9 cellular contexts compared by ENCODE assay signal in genomic region chr14:23631702-23632460, GRCh38. TPM values are rescaled to one million over a fixed set of nuclear protein-coding genes. Genes with fewer than 3 reads are reported as not detected.
DNase-seq lines count a peak whose midpoint lies in the region; ATAC-seq, FAIRE-seq and TF ChIP-seq lines count a peak whose summit lies in the region.
"Had no signal": no experiment of that assay in that cellular context is flagged by ENCODE, and none has a peak within 500 bp of the region (broad histone marks: within the 10 kb centered on the region; RNA-seq: fewer than 3 reads in every experiment).

No MANE protein-coding gene starts in this region.

- H3K4me3 Mint-ChIP-seq in WTC11: no peak overlapping the region

- H3K27me3 ChIP-seq in bronchial epithelial cell (ENCODE audit: control insufficient read depth, insufficient read depth, low read length): no peaks in the 10 kb centered on the region

- FAIRE-seq in bronchial epithelial cell (lab: Jason Lieb, UNC) (peak; percentile 72), islet of Langerhans (lab: Jason Lieb, UNC) (peak; percentile 76)

- ATAC-seq in HG02588 (IDR thresholded peaks at IDR 0.05; ENCODE audit: unreplicated experiment) (peak; percentile 65), WTC11 (peak; percentile 86), GM21737 (IDR thresholded peaks at IDR 0.05; ENCODE audit: unreplicated experiment) (no peak)

- peaks cover 32% of the 10 kb centered on the region for H3K9me3 Mint-ChIP-seq in WTC11

- peak; percentile 68 for DNase-seq in EL
- DNase-seq in NCI-H2107 treated with DMSO at 0.1 percent for 48 hours (lab: John Stamatoyannopoulos, UW; ENCODE audit: unreplicated experiment): peak; percentile 65
- DNase-seq in WTC11 (ENCODE audit: low spot score): peak; percentile 90
- peak; percentile 94 for DNase-seq in bronchial epithelial cell (ENCODE audit: low read depth)
- DNase-seq in stimulated activated CD4-positive, alpha-beta T cell treated with anti-CD3 and anti-CD28 coated beads, Interleukin-12 subunit alpha, Interleukin-12 subunit beta, amount 100 ng/mL, for 4 hours: peak; percentile 68

- H3K4me3 ChIP-seq in bronchial epithelial cell (ENCODE audit: low read depth, low read length): no peak overlapping the region

- H3K36me3 Mint-ChIP-seq in WTC11: peaks cover 9% of the 10 kb centered on the region

- H3K27me3 Mint-ChIP-seq in WTC11 (ENCODE audit: low read depth): peaks cover 3% of the 10 kb centered on the region

- H3K4me1 Mint-ChIP-seq in WTC11: peaks cover 19% of the 10 kb centered on the region

- no peaks in the 10 kb centered on the region for H3K36me3 ChIP-seq in bronchial epithelial cell (ENCODE audit: control insufficient read depth, insufficient read depth, low read length)

- CTCF ChIA-PET in WTC11 (lab: Charles Lee): interaction anchor here (0.6 to 5.2 kb wide), 99 partner anchors 9 to 1205 kb away, joined by 3 to 177 read pairs (median 6); partner anchors contain the start of genes AP1G2, CARMIL3, DHRS4 and DHRS4L2

- POLR2A ChIA-PET in WTC11 (lab: Charles Lee): interaction anchor here (0.5 to 1.6 kb wide), 5 partner anchors 34 to 279 kb away, joined by 3 to 5 read pairs (median 3); partner anchors contain the start of gene JPH4

- TF ChIP-seq CTCF in WTC11 (IDR thresholded peaks at IDR 0.05) (peak; percentile 96), bronchial epithelial cell (IDR thresholded peaks at IDR 0.05; ENCODE audit: insufficient read depth, low read length, severe bottlenecking) (peak; percentile 99)

- H3K27ac Mint-ChIP-seq in WTC11: no peak overlapping the region

TF ChIP-seq in WTC11, 78 proteins besides CTCF, POLR2A, EP300 and RAD21:
- TF ChIP-seq STAT6 (CRISPR knock-in tag; conservative IDR thresholded peaks at IDR 0.05; ENCODE audit: low read depth): no peak
- TF ChIP-seq ETV6 (CRISPR knock-in tag; IDR thresholded peaks at IDR 0.05): no peak
- TF ChIP-seq TEAD4 (CRISPR knock-in tag; IDR thresholded peaks at IDR 0.05): no peak
- TF ChIP-seq FOXK1 (CRISPR knock-in tag; IDR thresholded peaks at IDR 0.05): no peak
- TF ChIP-seq ZNF263 (CRISPR knock-in tag; IDR thresholded peaks at IDR 0.05; ENCODE audit: low read depth): peak; percentile 64; the same call in 1 of the 2 replicates
- no peak for TF ChIP-seq ZNF232 (CRISPR knock-in tag; IDR thresholded peaks at IDR 0.05)
- TF ChIP-seq ATF2 (CRISPR knock-in tag; IDR thresholded peaks at IDR 0.05; ENCODE audit: borderline replicate concordance, low read depth): no peak
- no peak for TF ChIP-seq ATF6 (CRISPR knock-in tag; IDR thresholded peaks at IDR 0.05)
- peak; percentile 13; the same call in 1 of the 2 replicates for TF ChIP-seq GABPB1 (CRISPR knock-in tag; IDR thresholded peaks at IDR 0.05)

RNA-seq across cellular contexts. Expression of gene DHRS2, which starts 4.3 kb away (rescaled TPM):
- total RNA-seq in WTC11 (2021): 1.8 to 4.5 TPM (median 1.8 TPM) in 3 replicates
- total RNA-seq in bronchial epithelial cell: not detected in 2 replicates
- total RNA-seq: mononuclear cell had no signal

RNA-seq across cellular contexts. Expression of gene JPH4, which starts 53.3 kb away (rescaled TPM):
- 50.1 to 62.0 TPM (median 60.0 TPM) in 3 replicates for total RNA-seq in WTC11 (2021)
- total RNA-seq in bronchial epithelial cell: not detected in 2 replicates
- total RNA-seq: mononuclear cell had no signal

Comparison
In these comparisons a context has a peak if more than half of its experiments do, and no peak if none do; other contexts are left out.
1. RNA of gene JPH4, which starts 53.3 kb away (total RNA-seq): 50.1 to 62.0 TPM in WTC11; not detected in bronchial epithelial cell; every median in the first group is over 10 times any median in the second.
2. Peak in every context shown above with its lines, with median percentiles within 50 percentile points of each other: DNase-seq.